ENCODE assay signal across 9 cellular contexts in the genomic region with DNA sequence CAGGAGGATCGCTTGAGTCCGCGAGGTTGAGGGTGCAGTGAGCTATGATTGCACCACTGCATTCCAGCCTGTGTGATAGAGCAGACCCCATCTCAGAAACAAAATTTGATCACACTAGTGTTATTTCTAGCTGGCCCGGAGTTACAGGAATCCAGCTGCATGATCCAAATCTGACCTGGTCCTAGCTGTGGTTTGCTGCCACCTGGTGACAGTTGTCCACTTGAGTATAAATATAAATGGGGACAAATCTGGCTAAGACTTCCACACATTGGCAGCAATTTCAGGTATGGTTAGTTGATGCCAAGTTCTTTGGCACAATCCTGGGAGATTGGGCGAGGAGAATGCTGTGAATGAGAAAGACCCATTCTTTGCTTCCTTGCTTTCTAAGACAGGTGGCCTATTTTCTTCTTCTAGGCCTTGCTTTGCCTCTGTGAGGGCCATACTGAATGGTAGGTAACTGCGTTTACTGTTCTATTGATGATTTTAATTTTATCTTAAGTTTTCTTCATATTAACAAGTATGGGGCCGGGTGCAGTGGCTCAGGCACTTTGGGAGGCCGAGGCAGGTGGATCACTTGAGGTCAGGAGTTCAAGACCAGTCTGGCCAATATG. TPM values are rescaled to one million over a fixed set of nuclear protein-coding genes. Genes with fewer than 3 reads are reported as not detected.
DNase-seq lines count a peak whose midpoint lies in the region; ATAC-seq and TF ChIP-seq lines count a peak whose summit lies in the region.
"Had no signal": no experiment of that assay in that cellular context is flagged by ENCODE, and none has a peak within 500 bp of the region (broad histone marks: within the 10 kb centered on the region; RNA-seq: fewer than 3 reads in every experiment).

No MANE protein-coding gene starts in this region.

- H4K91ac ChIP-seq in neuronal stem cell (ENCODE audit: low read depth, low read length, poor library complexity), result no peak overlapping the region

- ATAC-seq in foreskin keratinocyte, result peak; percentile 25
- ATAC-seq in HG02840 (IDR thresholded peaks at IDR 0.05; ENCODE audit: low FRiP score, unreplicated experiment), result no peak

- H3K27me3 ChIP-seq in NT2/D1 (ENCODE audit: insufficient read depth, insufficient read length), result no peaks in the 10 kb centered on the region
- H3K27me3 ChIP-seq in foreskin keratinocyte, result no peaks in the 10 kb centered on the region
- no peaks in the 10 kb centered on the region for H3K27me3 ChIP-seq in neuronal stem cell (ENCODE audit: control insufficient read depth in 3 of 3, insufficient read depth in 3 of 3, low read depth in 1 of 3, low read length in 3 of 3)

- H3K4me3 ChIP-seq in NT2/D1 (ENCODE audit: insufficient read length, low read depth) (no peak overlapping the region), neuronal stem cell (ENCODE audit: low read length in 2 of 2) (no peak overlapping the region)

- H3K36me3 ChIP-seq in NT2/D1 (ENCODE audit: insufficient read depth, insufficient read length, low read length) (no peaks in the 10 kb centered on the region), neuronal stem cell (replicated peaks in 1 of 2; ENCODE audit: control insufficient read depth in 2 of 2, insufficient read depth in 2 of 2, low read length in 2 of 2) (peaks cover 0 to 17% of the 10 kb centered on the region in 2 donors)

- no peak overlapping the region for H3K18ac ChIP-seq in neuronal stem cell (ENCODE audit: low read length)

- peak overlapping the region; percentile 51 for H3K27ac Mint-ChIP-seq in type B pancreatic cell

- H3K9me3 ChIP-seq in NT2/D1 (ENCODE audit: insufficient read depth, low read length) (no peaks in the 10 kb centered on the region), neuronal stem cell (replicated peaks in 1 of 2; ENCODE audit: control insufficient read depth in 2 of 2, insufficient read depth in 1 of 2, low read depth in 1 of 2, low read length in 2 of 2) (no peaks in the 10 kb centered on the region)

- H3K4me2 ChIP-seq in neuronal stem cell (ENCODE audit: insufficient read depth, low read length, poor library complexity, severe bottlenecking), result no peak overlapping the region

- H2AK5ac ChIP-seq in neuronal stem cell (ENCODE audit: low read depth, low read length), result no peak overlapping the region

- DNase-seq in activated gamma-delta T cell treated with Interleukin-2 at 50 U/mL for 16 hours, result peak; percentile 47
- DNase-seq in activated gamma-delta T cell (lab: John Stamatoyannopoulos, UW), result no peak
- DNase-seq in NT2/D1 (ENCODE audit: low read depth, low spot score), result peak; percentile 11
- DNase-seq in activated T-helper 9 cell treated with anti-CD3 and anti-CD28 coated beads, Interleukin-2, amount 50 U/mL, for 16 hours (ENCODE audit: low read depth), result peak; percentile 20
- DNase-seq in foreskin keratinocyte, result no peak
- peak; percentile 5 for DNase-seq in neuronal stem cell (ENCODE audit: low spot score)
- DNase-seq in type B pancreatic cell (ENCODE audit: extremely low spot score, unreplicated experiment), result no peak

- H3K27me3 Mint-ChIP-seq in type B pancreatic cell, result no peaks in the 10 kb centered on the region

- peaks cover 2% of the 10 kb centered on the region for H3K79me1 ChIP-seq in neuronal stem cell (ENCODE audit: low read depth, low read length)

- no peak overlapping the region for H3K27ac ChIP-seq in foreskin keratinocyte
- no peak overlapping the region for H3K27ac ChIP-seq in neuronal stem cell (replicated peaks; ENCODE audit: low read length)

- no peak overlapping the region for H2BK15ac ChIP-seq in neuronal stem cell (ENCODE audit: low read length)

- H3K9me3 Mint-ChIP-seq in type B pancreatic cell, result no peaks in the 10 kb centered on the region

- no peak overlapping the region for H2AFZ ChIP-seq in neuronal stem cell (ENCODE audit: low read length)

- H3K4me1 Mint-ChIP-seq in type B pancreatic cell (ENCODE audit: unreplicated experiment), result peaks cover 24% of the 10 kb centered on the region

- no peak overlapping the region for H2BK12ac ChIP-seq in neuronal stem cell (ENCODE audit: low read length)

- no peak overlapping the region for H3K23ac ChIP-seq in neuronal stem cell (ENCODE audit: low read depth, low read length, poor library complexity)

- peaks cover 2% of the 10 kb centered on the region for H3K4me1 ChIP-seq in NT2/D1 (ENCODE audit: insufficient read depth, insufficient read length)
- peaks cover 12% of the 10 kb centered on the region for H3K4me1 ChIP-seq in foreskin keratinocyte
- peaks cover 4 to 5% of the 10 kb centered on the region in 2 donors for H3K4me1 ChIP-seq in neuronal stem cell (ENCODE audit: control insufficient read depth in 2 of 2, insufficient read depth in 1 of 2, low read depth in 1 of 2, low read length in 2 of 2)

- H3K4ac ChIP-seq in neuronal stem cell (ENCODE audit: low read length), result no peak overlapping the region

- no peak overlapping the region for H3K14ac ChIP-seq in neuronal stem cell (ENCODE audit: low read length)

- H2BK5ac ChIP-seq in neuronal stem cell (ENCODE audit: low read length), result no peak overlapping the region

- H3K36me3 Mint-ChIP-seq in type B pancreatic cell, result peaks cover 9% of the 10 kb centered on the region

- TF ChIP-seq CTCF in foreskin keratinocyte (conservative IDR thresholded peaks at IDR 0.05), result peak; percentile 67
- peak; percentile 63 for TF ChIP-seq CTCF in type B pancreatic cell (conservative IDR thresholded peaks at IDR 0.05)

- no peak overlapping the region for H3K4me3 Mint-ChIP-seq in type B pancreatic cell

- no CpG with 5 or more reads among the region's 8 CpGs for WGBS in neuronal stem cell (ENCODE audit: extremely low coverage in 2 of 2, insufficient read length in 2 of 2, insufficient replicate concordance in 1 of 2), 2 donors

- no peak overlapping the region for H3K9ac ChIP-seq in NT2/D1 (ENCODE audit: insufficient read length, low read depth)
- no peak overlapping the region for H3K9ac ChIP-seq in neuronal stem cell (ENCODE audit: low read depth, low read length, poor library complexity)

- no peak overlapping the region for H2BK120ac ChIP-seq in neuronal stem cell (ENCODE audit: low read depth, low read length)

- H4K8ac ChIP-seq in neuronal stem cell (ENCODE audit: low read depth, low read length), result no peak overlapping the region

RNA-seq across cellular contexts. Expression of gene UBE2R2, which starts 35.4 kb away (rescaled TPM):
- 28.7 and 31.1 TPM in 2 replicates for total RNA-seq in foreskin keratinocyte
- polyA plus RNA-seq in foreskin keratinocyte, result 24.7 and 25.4 TPM in 2 replicates
- polyA plus RNA-seq in neuronal stem cell (2013, experiment 1 of 2), result 133 TPM
- polyA plus RNA-seq in neuronal stem cell (2013, experiment 2 of 2), result 136 TPM
- 47.3 and 55.9 TPM in 2 replicates for total RNA-seq in type B pancreatic cell (ENCODE audit: low replicate concordance)

RNA-seq across cellular contexts. Expression of gene PRSS3, which starts 57.0 kb away (rescaled TPM):
- total RNA-seq in foreskin keratinocyte, result 89.9 and 199 TPM in 2 replicates
- polyA plus RNA-seq in foreskin keratinocyte, result 127 and 247 TPM in 2 replicates
- polyA plus RNA-seq in neuronal stem cell (2013, experiment 1 of 2), result 0.06 TPM
- polyA plus RNA-seq in neuronal stem cell (2013, experiment 2 of 2), result not detected
- 0.86 TPM in 1 of 2 replicates, not detected in the other for total RNA-seq in type B pancreatic cell (ENCODE audit: low replicate concordance)
- total RNA-seq: mononuclear cell had no signal

Comparison
In these comparisons a context has a peak if more than half of its experiments do, and no peak if none do; other contexts are left out.
1. DNase-seq: peak in activated gamma-delta T cell treated with Interleukin-2 at 50 U/mL for 16 hours (single experiment), NT2/D1 (single experiment), activated T-helper 9 cell treated with anti-CD3 and anti-CD28 coated beads, Interleukin-2, amount 50 U/mL, for 16 hours (single experiment) and neuronal stem cell (single experiment); none in activated gamma-delta T cell (single experiment), foreskin keratinocyte (0 of 2) and type B pancreatic cell (single experiment).
2. RNA of gene PRSS3, which starts 57.0 kb away (total RNA-seq): 89.9 to 199 TPM in foreskin keratinocyte; 0.86 TPM in type B pancreatic cell; every median in the first group is over 10 times any median in the second.